10 cellular contexts compared by ENCODE assay signal in the genomic region with DNA sequence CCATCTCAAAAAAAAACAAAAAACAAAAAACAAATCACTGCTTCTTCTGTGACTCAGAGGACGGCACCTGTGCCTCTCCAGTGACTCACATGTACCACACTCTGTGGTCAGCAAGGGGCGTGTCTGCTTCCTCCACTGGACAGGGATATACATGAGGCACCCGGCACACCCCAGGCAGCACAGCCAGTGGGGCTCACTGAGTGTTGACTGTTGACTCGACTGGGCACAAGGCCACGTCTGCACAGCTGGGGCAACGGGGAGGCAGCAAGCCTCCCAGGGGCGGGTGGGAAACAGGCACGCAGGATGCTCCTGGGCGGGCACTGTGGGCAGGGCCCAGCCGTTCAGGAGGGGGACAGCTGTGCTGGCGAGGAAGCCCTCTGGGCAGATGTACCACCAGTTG.
A peak's percentile ranks its signal among the peaks of the same experiment; 100 is the strongest.
DNase-seq lines count a peak whose midpoint lies in the region; ATAC-seq, FAIRE-seq and TF ChIP-seq lines count a peak whose summit lies in the region.
"Had no signal": no experiment of that assay in that cellular context is flagged by ENCODE, and none has a peak within 500 bp of the region (broad histone marks: within the 10 kb centered on the region; RNA-seq: fewer than 3 reads in every experiment).

No MANE protein-coding gene starts in this region.

- CTCF ChIA-PET in PC-9 (lab: Charles Lee), result no interaction called here
- CTCF ChIA-PET in Caco-2 (lab: Charles Lee), result no interaction called here

- TF ChIP-seq CTCF in PC-9 (conservative IDR thresholded peaks at IDR 0.05) (no peak), chondrocyte (IDR thresholded peaks at IDR 0.05) (no peak), osteoblast (IDR thresholded peaks at IDR 0.05; ENCODE audit: extremely low read depth, low read depth, low read length) (no peak), GM23338 (conservative IDR thresholded peaks at IDR 0.05; ENCODE audit: low read depth in 2 of 2) (no peak), D721Med (IDR thresholded peaks at IDR 0.05; ENCODE audit: insufficient read depth, missing control alignments) (no peak), Caco-2 (IDR thresholded peaks at IDR 0.05; ENCODE audit: insufficient read depth in 1 of 2, low read depth in 1 of 2, low read length in 1 of 2, severe bottlenecking in 1 of 2, unreplicated experiment in 1 of 2) (no peak)

- H3F3A ChIP-seq in PC-9 (ENCODE audit: insufficient read depth, low read depth) (peaks cover 35% of the 10 kb centered on the region), GM23338 (replicated peaks; ENCODE audit: low read depth) (0 out of 2 replicates have a peak, but pooled peaks cover 4% of the 10 kb centered on the region)

- peaks cover 30% of the 10 kb centered on the region for H3K36me3 Mint-ChIP-seq in chondrocyte (ENCODE audit: low read depth)
- peaks cover 41% of the 10 kb centered on the region for H3K36me3 Mint-ChIP-seq in GM23338 (ENCODE audit: low read depth)
- H3K36me3 Mint-ChIP-seq in Caco-2 (ENCODE audit: insufficient read depth, unreplicated experiment), result peaks cover 18% of the 10 kb centered on the region

- H3K27ac Mint-ChIP-seq in chondrocyte (ENCODE audit: unreplicated experiment) (no peak overlapping the region), GM23338 (no peak overlapping the region), Caco-2 (ENCODE audit: unreplicated experiment) (no peak overlapping the region)

- POLR2A ChIA-PET in PC-9 (lab: Charles Lee; ENCODE audit: unreplicated experiment) (no interaction called here), Caco-2 (lab: Charles Lee) (no interaction called here)

- BruUV-seq in PC-9 (replicated peaks; lab: Mats Ljungman, UMichigan), result no TSS peak
- BruUV-seq in Caco-2 (replicated peaks; lab: Mats Ljungman, UMichigan), result no TSS peak

- DNase-seq in EH (ENCODE audit: low read depth) (peak; percentile 96), PC-9 (peak; percentile 97 to 98), chondrocyte (ENCODE audit: low spot score) (peak; percentile 96), osteoblast (ENCODE audit: insufficient read length, low spot score, missing footprints) (peak; percentile 99), GM23338 (ENCODE audit: low spot score) (no peak), D721Med (ENCODE audit: insufficient read length, low spot score) (no peak), Caco-2 (no peak)
- DNase-seq: H7 had no signal

- H3K27me3 Mint-ChIP-seq in chondrocyte (ENCODE audit: low read depth), result no peaks in the 10 kb centered on the region
- peaks cover 3% of the 10 kb centered on the region for H3K27me3 Mint-ChIP-seq in GM23338 (ENCODE audit: insufficient read depth, low read depth, poor library complexity)
- H3K27me3 Mint-ChIP-seq in Caco-2 (ENCODE audit: insufficient read depth, unreplicated experiment), result no peaks in the 10 kb centered on the region

- H3K9me3 ChIP-seq in PC-9 (ENCODE audit: insufficient read depth, low read depth) (no peaks in the 10 kb centered on the region), osteoblast (ENCODE audit: low read depth, low read length) (peaks cover 2% of the 10 kb centered on the region), Caco-2 (no peaks in the 10 kb centered on the region)
- H3K9me3 ChIP-seq: neutrophil had no signal

- peaks cover under 1% of the 10 kb centered on the region for H3K9me3 Mint-ChIP-seq in chondrocyte (ENCODE audit: low read depth)
- H3K9me3 Mint-ChIP-seq in GM23338, result peaks cover 5% of the 10 kb centered on the region
- H3K9me3 Mint-ChIP-seq in Caco-2 (ENCODE audit: unreplicated experiment), result peaks cover 2% of the 10 kb centered on the region

- intact Hi-C loops in PC-9 (cut with micrococcal nuclease; ENCODE audit: unreplicated experiment) (loop anchor here (1.0 kb wide), 3 partner anchors 21 to 54 kb away; no protein-coding TSS in a partner anchor), Caco-2 (cut with micrococcal nuclease; ENCODE audit: unreplicated experiment) (no loop called here)

- peaks cover 6% of the 10 kb centered on the region for H3K36me3 ChIP-seq in PC-9 (ENCODE audit: low read depth)
- peaks cover 35% of the 10 kb centered on the region for H3K36me3 ChIP-seq in osteoblast (ENCODE audit: insufficient read depth, low read length)
- no peaks in the 10 kb centered on the region for H3K36me3 ChIP-seq in GM23338 (ENCODE audit: insufficient read depth)
- H3K36me3 ChIP-seq in Caco-2 (ENCODE audit: control insufficient read depth, insufficient read depth, low read length), result peaks cover 4% of the 10 kb centered on the region; the same call in 1 of the 2 replicates

- H3K4me1 ChIP-seq in PC-9 (replicated peaks; ENCODE audit: insufficient read depth) (peaks cover 11% of the 10 kb centered on the region), osteoblast (ENCODE audit: insufficient read depth, low read length) (peaks cover 5% of the 10 kb centered on the region), GM23338 (ENCODE audit: insufficient read depth) (no peaks in the 10 kb centered on the region), Caco-2 (no peaks in the 10 kb centered on the region)

- H2AFZ ChIP-seq in PC-9 (no peak overlapping the region), osteoblast (ENCODE audit: low read length) (no peak overlapping the region), GM23338 (no peak overlapping the region)

- peaks cover 10% of the 10 kb centered on the region for H3K4me1 Mint-ChIP-seq in chondrocyte (ENCODE audit: low read depth)
- H3K4me1 Mint-ChIP-seq in GM23338, result no peaks in the 10 kb centered on the region
- H3K4me1 Mint-ChIP-seq in Caco-2 (ENCODE audit: low read depth, unreplicated experiment), result no peaks in the 10 kb centered on the region

- H3K4me3 ChIP-seq in PC-9 (no peak overlapping the region), osteoblast (ENCODE audit: insufficient read depth, low read length) (no peak overlapping the region), GM23338 (no peak overlapping the region), Caco-2 (ENCODE audit: low read depth, low read length) (no peak overlapping the region)

- H3K4me3 Mint-ChIP-seq in chondrocyte (ENCODE audit: unreplicated experiment), result no peak overlapping the region
- H3K4me3 Mint-ChIP-seq in GM23338, result no peak overlapping the region
- no peak overlapping the region for H3K4me3 Mint-ChIP-seq in Caco-2 (ENCODE audit: unreplicated experiment)

- no peak for FAIRE-seq in D721Med (lab: Jason Lieb, UNC)

- no peaks in the 10 kb centered on the region for H3K27me3 ChIP-seq in PC-9 (ENCODE audit: insufficient read depth, low read depth)
- no peaks in the 10 kb centered on the region for H3K27me3 ChIP-seq in osteoblast (ENCODE audit: insufficient read depth, low read length)
- H3K27me3 ChIP-seq in GM23338 (ENCODE audit: insufficient read depth), result no peaks in the 10 kb centered on the region
- H3K27me3 ChIP-seq in Caco-2 (replicated peaks; ENCODE audit: control insufficient read depth, insufficient read depth, low read length), result no peaks in the 10 kb centered on the region
- H3K27me3 ChIP-seq: neutrophil had no signal

- H3K27ac ChIP-seq in PC-9 (0 out of 2 replicates have a peak overlapping the region, but pooled peaks have one; percentile 28), osteoblast (ENCODE audit: low read depth, low read length) (no peak overlapping the region), GM23338 (ENCODE audit: low read depth) (no peak overlapping the region)
- H3K27ac ChIP-seq: neutrophil had no signal

- H3K9me2 ChIP-seq in PC-9 (ENCODE audit: insufficient read depth) (no peaks in the 10 kb centered on the region), GM23338 (ENCODE audit: insufficient read depth) (no peaks in the 10 kb centered on the region)

- H4K20me1 ChIP-seq in PC-9 (ENCODE audit: insufficient read depth), result no peaks in the 10 kb centered on the region
- H4K20me1 ChIP-seq in osteoblast (ENCODE audit: insufficient read depth, low read length), result peaks cover 25% of the 10 kb centered on the region
- H4K20me1 ChIP-seq in GM23338 (replicated peaks; ENCODE audit: insufficient read depth), result no peaks in the 10 kb centered on the region

- no peak for ATAC-seq in GM23338
- ATAC-seq in GM18520 (IDR thresholded peaks at IDR 0.05; ENCODE audit: unreplicated experiment), result no peak

- H3K79me2 ChIP-seq in PC-9 (ENCODE audit: low read depth) (peaks cover 4% of the 10 kb centered on the region; the same call in 1 of the 2 replicates), osteoblast (ENCODE audit: insufficient read depth, low read length) (no peaks in the 10 kb centered on the region), GM23338 (replicated peaks; ENCODE audit: insufficient read depth) (no peaks in the 10 kb centered on the region)

- H3K4me2 ChIP-seq in PC-9 (peak overlapping the region; percentile 44), osteoblast (ENCODE audit: insufficient read depth, low read length) (no peak overlapping the region), GM23338 (no peak overlapping the region)

TF ChIP-seq in GM23338, 12 proteins besides CTCF, POLR2A, EP300 and RAD21 (continues in another document):
- TF ChIP-seq CREB1 (CRISPR knock-in tag; IDR thresholded peaks at IDR 0.05; ENCODE audit: low read depth) (no peak), ZNF331 (CRISPR knock-in tag; IDR thresholded peaks at IDR 0.05; ENCODE audit: low read depth) (no peak), EZH2phosphoT487 (IDR thresholded peaks at IDR 0.05; ENCODE audit: unreplicated experiment) (no peak), ZNF114 (CRISPR knock-in tag; IDR thresholded peaks at IDR 0.05) (no peak), JUNB (IDR thresholded peaks at IDR 0.05; ENCODE audit: unreplicated experiment) (no peak), EZH2 (IDR thresholded peaks at IDR 0.05; ENCODE audit: low read depth, unreplicated experiment) (no peak), STAT1 (IDR thresholded peaks at IDR 0.05; ENCODE audit: unreplicated experiment) (no peak), NANOG (IDR thresholded peaks at IDR 0.05; ENCODE audit: borderline replicate concordance) (no peak)
- TF ChIP-seq, protein P1, sequence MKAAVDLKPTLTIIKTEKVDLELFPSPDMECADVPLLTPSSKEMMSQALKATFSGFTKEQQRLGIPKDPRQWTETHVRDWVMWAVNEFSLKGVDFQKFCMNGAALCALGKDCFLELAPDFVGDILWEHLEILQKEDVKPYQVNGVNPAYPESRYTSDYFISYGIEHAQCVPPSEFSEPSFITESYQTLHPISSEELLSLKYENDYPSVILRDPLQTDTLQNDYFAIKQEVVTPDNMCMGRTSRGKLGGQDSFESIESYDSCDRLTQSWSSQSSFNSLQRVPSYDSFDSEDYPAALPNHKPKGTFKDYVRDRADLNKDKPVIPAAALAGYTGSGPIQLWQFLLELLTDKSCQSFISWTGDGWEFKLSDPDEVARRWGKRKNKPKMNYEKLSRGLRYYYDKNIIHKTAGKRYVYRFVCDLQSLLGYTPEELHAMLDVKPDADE (IDR thresholded peaks at IDR 0.05), result no peak

Comparison
In these comparisons a context has a peak if more than half of its experiments do, and no peak if none do; other contexts are left out.
1. DNase-seq: peak in EH (single experiment), PC-9 (2 of 2), chondrocyte (single experiment) and osteoblast (single experiment); none in GM23338 (single experiment), D721Med (single experiment) and Caco-2 (0 of 2).